1 cellular context compared by ENCODE assay signal in genomic region chr20:63950701-63951397, GRCh38.
TF ChIP-seq lines count a peak whose summit lies in the region.

No MANE protein-coding gene starts in this region.

TF ChIP-seq in H1, 55 proteins besides CTCF, POLR2A, EP300 and RAD21:
- TF ChIP-seq SAP30 (IDR thresholded peaks at IDR 0.05; ENCODE audit: insufficient read depth, insufficient replicate concordance, low read length) (no peak), POU5F1 (IDR thresholded peaks at IDR 0.05; ENCODE audit: low read depth, low read length) (no peak), E2F6 (IDR thresholded peaks at IDR 0.05) (no peak), PHF8 (conservative IDR thresholded peaks at IDR 0.05; ENCODE audit: low read depth, low read length) (no peak), HDAC6 (IDR thresholded peaks at IDR 0.05; ENCODE audit: low read depth, low read length) (no peak), USF2 (IDR thresholded peaks at IDR 0.05; ENCODE audit: low read length) (no peak), MAFK (IDR thresholded peaks at IDR 0.05; ENCODE audit: low read depth, low read length) (no peak), SIN3A (conservative IDR thresholded peaks at IDR 0.05 in 1 of 2, IDR thresholded peaks at IDR 0.05 in 1 of 2; ENCODE audit: low read depth in 1 of 2, low read length in 2 of 2) (no peak), MAX (IDR thresholded peaks at IDR 0.05) (no peak), HDAC2 (IDR thresholded peaks at IDR 0.05; ENCODE audit: borderline replicate concordance in 1 of 2, low read depth in 2 of 2, low read length in 2 of 2) (no peak), TCF12 (IDR thresholded peaks at IDR 0.05; ENCODE audit: low read depth, low read length) (no peak), RFX5 (IDR thresholded peaks at IDR 0.05; ENCODE audit: borderline replicate concordance, low read depth, low read length) (no peak), YY1 (IDR thresholded peaks at IDR 0.05; ENCODE audit: low read depth, low read length) (no peak), ASH2L (IDR thresholded peaks at IDR 0.05; ENCODE audit: low read length) (no peak)
- TF ChIP-seq, protein P1, sequence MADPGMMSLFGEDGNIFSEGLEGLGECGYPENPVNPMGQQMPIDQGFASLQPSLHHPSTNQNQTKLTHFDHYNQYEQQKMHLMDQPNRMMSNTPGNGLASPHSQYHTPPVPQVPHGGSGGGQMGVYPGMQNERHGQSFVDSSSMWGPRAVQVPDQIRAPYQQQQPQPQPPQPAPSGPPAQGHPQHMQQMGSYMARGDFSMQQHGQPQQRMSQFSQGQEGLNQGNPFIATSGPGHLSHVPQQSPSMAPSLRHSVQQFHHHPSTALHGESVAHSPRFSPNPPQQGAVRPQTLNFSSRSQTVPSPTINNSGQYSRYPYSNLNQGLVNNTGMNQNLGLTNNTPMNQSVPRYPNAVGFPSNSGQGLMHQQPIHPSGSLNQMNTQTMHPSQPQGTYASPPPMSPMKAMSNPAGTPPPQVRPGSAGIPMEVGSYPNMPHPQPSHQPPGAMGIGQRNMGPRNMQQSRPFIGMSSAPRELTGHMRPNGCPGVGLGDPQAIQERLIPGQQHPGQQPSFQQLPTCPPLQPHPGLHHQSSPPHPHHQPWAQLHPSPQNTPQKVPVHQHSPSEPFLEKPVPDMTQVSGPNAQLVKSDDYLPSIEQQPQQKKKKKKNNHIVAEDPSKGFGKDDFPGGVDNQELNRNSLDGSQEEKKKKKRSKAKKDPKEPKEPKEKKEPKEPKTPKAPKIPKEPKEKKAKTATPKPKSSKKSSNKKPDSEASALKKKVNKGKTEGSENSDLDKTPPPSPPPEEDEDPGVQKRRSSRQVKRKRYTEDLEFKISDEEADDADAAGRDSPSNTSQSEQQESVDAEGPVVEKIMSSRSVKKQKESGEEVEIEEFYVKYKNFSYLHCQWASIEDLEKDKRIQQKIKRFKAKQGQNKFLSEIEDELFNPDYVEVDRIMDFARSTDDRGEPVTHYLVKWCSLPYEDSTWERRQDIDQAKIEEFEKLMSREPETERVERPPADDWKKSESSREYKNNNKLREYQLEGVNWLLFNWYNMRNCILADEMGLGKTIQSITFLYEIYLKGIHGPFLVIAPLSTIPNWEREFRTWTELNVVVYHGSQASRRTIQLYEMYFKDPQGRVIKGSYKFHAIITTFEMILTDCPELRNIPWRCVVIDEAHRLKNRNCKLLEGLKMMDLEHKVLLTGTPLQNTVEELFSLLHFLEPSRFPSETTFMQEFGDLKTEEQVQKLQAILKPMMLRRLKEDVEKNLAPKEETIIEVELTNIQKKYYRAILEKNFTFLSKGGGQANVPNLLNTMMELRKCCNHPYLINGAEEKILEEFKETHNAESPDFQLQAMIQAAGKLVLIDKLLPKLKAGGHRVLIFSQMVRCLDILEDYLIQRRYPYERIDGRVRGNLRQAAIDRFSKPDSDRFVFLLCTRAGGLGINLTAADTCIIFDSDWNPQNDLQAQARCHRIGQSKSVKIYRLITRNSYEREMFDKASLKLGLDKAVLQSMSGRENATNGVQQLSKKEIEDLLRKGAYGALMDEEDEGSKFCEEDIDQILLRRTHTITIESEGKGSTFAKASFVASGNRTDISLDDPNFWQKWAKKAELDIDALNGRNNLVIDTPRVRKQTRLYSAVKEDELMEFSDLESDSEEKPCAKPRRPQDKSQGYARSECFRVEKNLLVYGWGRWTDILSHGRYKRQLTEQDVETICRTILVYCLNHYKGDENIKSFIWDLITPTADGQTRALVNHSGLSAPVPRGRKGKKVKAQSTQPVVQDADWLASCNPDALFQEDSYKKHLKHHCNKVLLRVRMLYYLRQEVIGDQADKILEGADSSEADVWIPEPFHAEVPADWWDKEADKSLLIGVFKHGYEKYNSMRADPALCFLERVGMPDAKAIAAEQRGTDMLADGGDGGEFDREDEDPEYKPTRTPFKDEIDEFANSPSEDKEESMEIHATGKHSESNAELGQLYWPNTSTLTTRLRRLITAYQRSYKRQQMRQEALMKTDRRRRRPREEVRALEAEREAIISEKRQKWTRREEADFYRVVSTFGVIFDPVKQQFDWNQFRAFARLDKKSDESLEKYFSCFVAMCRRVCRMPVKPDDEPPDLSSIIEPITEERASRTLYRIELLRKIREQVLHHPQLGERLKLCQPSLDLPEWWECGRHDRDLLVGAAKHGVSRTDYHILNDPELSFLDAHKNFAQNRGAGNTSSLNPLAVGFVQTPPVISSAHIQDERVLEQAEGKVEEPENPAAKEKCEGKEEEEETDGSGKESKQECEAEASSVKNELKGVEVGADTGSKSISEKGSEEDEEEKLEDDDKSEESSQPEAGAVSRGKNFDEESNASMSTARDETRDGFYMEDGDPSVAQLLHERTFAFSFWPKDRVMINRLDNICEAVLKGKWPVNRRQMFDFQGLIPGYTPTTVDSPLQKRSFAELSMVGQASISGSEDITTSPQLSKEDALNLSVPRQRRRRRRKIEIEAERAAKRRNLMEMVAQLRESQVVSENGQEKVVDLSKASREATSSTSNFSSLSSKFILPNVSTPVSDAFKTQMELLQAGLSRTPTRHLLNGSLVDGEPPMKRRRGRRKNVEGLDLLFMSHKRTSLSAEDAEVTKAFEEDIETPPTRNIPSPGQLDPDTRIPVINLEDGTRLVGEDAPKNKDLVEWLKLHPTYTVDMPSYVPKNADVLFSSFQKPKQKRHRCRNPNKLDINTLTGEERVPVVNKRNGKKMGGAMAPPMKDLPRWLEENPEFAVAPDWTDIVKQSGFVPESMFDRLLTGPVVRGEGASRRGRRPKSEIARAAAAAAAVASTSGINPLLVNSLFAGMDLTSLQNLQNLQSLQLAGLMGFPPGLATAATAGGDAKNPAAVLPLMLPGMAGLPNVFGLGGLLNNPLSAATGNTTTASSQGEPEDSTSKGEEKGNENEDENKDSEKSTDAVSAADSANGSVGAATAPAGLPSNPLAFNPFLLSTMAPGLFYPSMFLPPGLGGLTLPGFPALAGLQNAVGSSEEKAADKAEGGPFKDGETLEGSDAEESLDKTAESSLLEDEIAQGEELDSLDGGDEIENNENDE (IDR thresholded peaks at IDR 0.05; ENCODE audit: insufficient replicate concordance, low read length) = no peak
